Comparison of ENCODE assay signal across 20 cellular contexts in the genomic region with DNA sequence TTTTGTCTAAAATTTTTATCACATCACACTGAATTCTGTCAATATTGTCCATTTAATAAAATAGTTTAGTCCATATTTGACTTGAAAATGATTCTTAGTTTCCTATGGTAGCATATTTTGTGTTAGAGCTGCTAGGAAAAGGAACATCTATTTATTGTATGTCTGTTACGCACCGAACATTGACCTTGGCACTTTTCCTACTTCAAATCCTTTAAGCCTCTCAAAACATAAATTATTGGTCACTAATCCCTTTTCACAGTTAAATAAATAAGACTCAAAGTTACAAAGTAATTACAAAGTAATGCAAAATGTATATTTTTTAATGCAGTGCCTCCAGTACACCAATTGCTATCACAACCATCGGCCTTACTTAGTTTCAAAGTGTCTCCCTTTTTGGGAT. TPM values are rescaled to one million over a fixed set of nuclear protein-coding genes. Genes with fewer than 3 reads are reported as not detected.
DNase-seq lines count a peak whose midpoint lies in the region; FAIRE-seq and TF ChIP-seq lines count a peak whose summit lies in the region.
"Had no signal": no experiment of that assay in that cellular context is flagged by ENCODE, and none has a peak within 500 bp of the region (broad histone marks: within the 10 kb centered on the region; RNA-seq: fewer than 3 reads in every experiment).

No MANE protein-coding gene starts in this region.

- H3K4me3 Mint-ChIP-seq in mesothelial cell of epicardium = no peak overlapping the region
- H3K4me3 Mint-ChIP-seq: CD14-positive monocyte; CD4-positive, alpha-beta memory T cell; CD4-positive, CD25-positive, alpha-beta regulatory T cell; CD8-positive, alpha-beta memory T cell had no signal

- H3K9ac ChIP-seq in smooth muscle cell (ENCODE audit: low read depth) (no peak overlapping the region), Karpas-422 (ENCODE audit: low read length) (no peak overlapping the region)
- H3K9ac ChIP-seq: BLaER1 had no signal

- H3K4me3 ChIP-seq in smooth muscle cell (no peak overlapping the region), Karpas-422 (ENCODE audit: low read length) (no peak overlapping the region)
- H3K4me3 ChIP-seq: A549, BLaER1 had no signal

- DNase-seq in D721Med (ENCODE audit: insufficient read length, low spot score) (no peak), mesothelial cell of epicardium (ENCODE audit: low spot score in 2 of 2, unreplicated experiment in 2 of 2) (no peak), smooth muscle cell (lab: John Stamatoyannopoulos, UW; ENCODE audit: unreplicated experiment) (no peak), substantia nigra (lab: John Stamatoyannopoulos, UW) (no peak), Karpas-422 (no peak)
- DNase-seq: BE2C; C1 segment of cervical spinal cord; CD4-positive, alpha-beta memory T cell; CD4-positive, CD25-positive, alpha-beta regulatory T cell; CD8-positive, alpha-beta memory T cell; COR-L47; DMS79 treated with DMSO at 0.1 percent for 48 hours; GF-D8 had no signal

- peak overlapping the region; percentile 16 for H3K27ac Mint-ChIP-seq in mesothelial cell of epicardium
- H3K27ac Mint-ChIP-seq: CD14-positive monocyte; CD4-positive, alpha-beta memory T cell; CD4-positive, CD25-positive, alpha-beta regulatory T cell; CD8-positive, alpha-beta memory T cell had no signal

- TF ChIP-seq CTCF in D721Med (IDR thresholded peaks at IDR 0.05; ENCODE audit: insufficient read depth, missing control alignments) (no peak), mesothelial cell of epicardium (IDR thresholded peaks at IDR 0.05; ENCODE audit: unreplicated experiment) (no peak), smooth muscle cell (IDR thresholded peaks at IDR 0.05; ENCODE audit: borderline replicate concordance, insufficient read depth, poor library complexity, severe bottlenecking) (no peak)

- H3K4me1 ChIP-seq in smooth muscle cell (ENCODE audit: low read depth) = no peaks in the 10 kb centered on the region
- H3K4me1 ChIP-seq in Karpas-422 (ENCODE audit: low read length) = no peaks in the 10 kb centered on the region
- H3K4me1 ChIP-seq: A549, BE2C, BLaER1 had no signal

- H3K79me2 ChIP-seq in smooth muscle cell (ENCODE audit: low read depth) (peaks cover 14% of the 10 kb centered on the region), Karpas-422 (ENCODE audit: low read length) (no peaks in the 10 kb centered on the region; the same call in 1 of the 2 replicates)

- H3K9me3 ChIP-seq in smooth muscle cell (replicated peaks; ENCODE audit: low read depth) (no peaks in the 10 kb centered on the region), Karpas-422 (ENCODE audit: low read length) (no peaks in the 10 kb centered on the region)
- H3K9me3 ChIP-seq: A549, BE2C, BLaER1 had no signal

- peaks cover 7% of the 10 kb centered on the region for H3K4me1 Mint-ChIP-seq in mesothelial cell of epicardium
- H3K4me1 Mint-ChIP-seq: CD14-positive monocyte; CD4-positive, alpha-beta memory T cell; CD4-positive, CD25-positive, alpha-beta regulatory T cell; CD8-positive, alpha-beta memory T cell had no signal

- H2AFZ ChIP-seq in smooth muscle cell (ENCODE audit: low read depth) (no peak overlapping the region), Karpas-422 (ENCODE audit: low read length) (no peak overlapping the region)

- no peaks in the 10 kb centered on the region for H3F3A ChIP-seq in smooth muscle cell (ENCODE audit: low read depth)

- H3K9me2 ChIP-seq in Karpas-422 (replicated peaks; ENCODE audit: insufficient read depth, low read length) = no peaks in the 10 kb centered on the region

- 43% methylated on average over 3 of the region's 3 CpGs for WGBS in smooth muscle cell (ENCODE audit: low lambda C conversion rate)

- H3K4me2 ChIP-seq in smooth muscle cell (peak overlapping the region; percentile 48), Karpas-422 (ENCODE audit: low read depth, low read length, poor library complexity, severe bottlenecking) (no peak overlapping the region)
- H3K4me2 ChIP-seq: A549, BLaER1 had no signal

- peak overlapping the region; percentile 31 for H3K27ac ChIP-seq in smooth muscle cell (ENCODE audit: low read depth)
- no peak overlapping the region for H3K27ac ChIP-seq in substantia nigra (ENCODE audit: low read depth, low read length, poor library complexity, severe bottlenecking)
- no peak overlapping the region for H3K27ac ChIP-seq in Karpas-422 (ENCODE audit: low read length)
- H3K27ac ChIP-seq: 22Rv1, A549, BLaER1 had no signal

- H4K20me1 ChIP-seq in smooth muscle cell (ENCODE audit: low read depth) (no peaks in the 10 kb centered on the region), Karpas-422 (ENCODE audit: insufficient read depth, low read depth, low read length) (no peaks in the 10 kb centered on the region)
- H4K20me1 ChIP-seq: BLaER1 had no signal

- H3K36me3 ChIP-seq in smooth muscle cell (ENCODE audit: low read depth) = peaks cover 31% of the 10 kb centered on the region
- peaks cover 70% of the 10 kb centered on the region for H3K36me3 ChIP-seq in Karpas-422 (ENCODE audit: insufficient read depth, low read length)
- H3K36me3 ChIP-seq: BE2C, BLaER1 had no signal

- H3K27me3 ChIP-seq in smooth muscle cell (ENCODE audit: low read depth) = no peaks in the 10 kb centered on the region
- no peaks in the 10 kb centered on the region for H3K27me3 ChIP-seq in Karpas-422 (ENCODE audit: low read length)
- H3K27me3 ChIP-seq: BE2C, BLaER1 had no signal

- H3K27me3 Mint-ChIP-seq in mesothelial cell of epicardium (ENCODE audit: low read depth) = no peaks in the 10 kb centered on the region
- H3K27me3 Mint-ChIP-seq: CD4-positive, CD25-positive, alpha-beta regulatory T cell; CD8-positive, alpha-beta memory T cell had no signal

- peaks cover 10% of the 10 kb centered on the region for H3K9me3 Mint-ChIP-seq in mesothelial cell of epicardium
- H3K9me3 Mint-ChIP-seq: CD8-positive, alpha-beta memory T cell had no signal

- peaks cover 49% of the 10 kb centered on the region for H3K36me3 Mint-ChIP-seq in mesothelial cell of epicardium
- H3K36me3 Mint-ChIP-seq: CD14-positive monocyte; CD4-positive, alpha-beta memory T cell; CD4-positive, CD25-positive, alpha-beta regulatory T cell; CD8-positive, alpha-beta memory T cell had no signal

- peak; percentile 84 for FAIRE-seq in D721Med (lab: Jason Lieb, UNC)
- FAIRE-seq: A549, G401.6, GM12891, GM19239 had no signal

RNA-seq across cellular contexts. Expression of a gene that starts 28.5 kb away (rescaled TPM):
- total RNA-seq in mesothelial cell of epicardium (1,349 to 1,406 TPM (median 1,402 TPM) in 3 replicates), smooth muscle cell (1,657 and 1,844 TPM in 2 replicates)
- polyA plus RNA-seq in smooth muscle cell = 1,043 and 1,354 TPM in 2 replicates
- 612 and 1,580 TPM in 2 replicates for total RNA-seq in Karpas-422 (2014; rRNA removed; shearing (Covaris generic); ENCODE audit: low replicate concordance)
- total RNA-seq: CD4-positive, alpha-beta memory T cell; CD4-positive, CD25-positive, alpha-beta regulatory T cell; CD8-positive, alpha-beta memory T cell had no signal
- polyA plus RNA-seq: CD14-positive monocyte; CD4-positive, alpha-beta memory T cell; CD4-positive, CD25-positive, alpha-beta regulatory T cell; CD8-positive, alpha-beta memory T cell had no signal

RNA-seq across cellular contexts. Expression of a gene that starts 42.8 kb away (rescaled TPM):
- total RNA-seq in mesothelial cell of epicardium (490 to 545 TPM (median 508 TPM) in 3 replicates), smooth muscle cell (7,849 and 9,477 TPM in 2 replicates)
- 4,053 and 5,541 TPM in 2 replicates for polyA plus RNA-seq in smooth muscle cell
- not detected in 2 replicates for total RNA-seq in Karpas-422 (2014; rRNA removed; shearing (Covaris generic); ENCODE audit: low replicate concordance)
- total RNA-seq: CD4-positive, alpha-beta memory T cell; CD4-positive, CD25-positive, alpha-beta regulatory T cell; CD8-positive, alpha-beta memory T cell had no signal
- polyA plus RNA-seq: CD14-positive monocyte; CD4-positive, alpha-beta memory T cell; CD4-positive, CD25-positive, alpha-beta regulatory T cell; CD8-positive, alpha-beta memory T cell had no signal

Comparison
In these comparisons a context has a peak if more than half of its experiments do, and no peak if none do; other contexts are left out.
1. RNA of a gene that starts 42.8 kb away (total RNA-seq): 7,849 to 9,477 TPM in smooth muscle cell and 490 to 545 TPM in mesothelial cell of epicardium; not detected in Karpas-422; every median in the first group is over 100 times any median in the second.